In genomic region chr1:201827321-201828281, GRCh38 we compare ENCODE assay signal across 15 cellular contexts. TPM values are rescaled to one million over a fixed set of nuclear protein-coding genes. Genes with fewer than 3 reads are reported as not detected.
DNase-seq lines count a peak whose midpoint lies in the region; ATAC-seq and TF ChIP-seq lines count a peak whose summit lies in the region.
"Had no signal": no experiment of that assay in that cellular context is flagged by ENCODE, and none has a peak within 500 bp of the region (broad histone marks: within the 10 kb centered on the region; RNA-seq: fewer than 3 reads in every experiment).

No MANE protein-coding gene starts in this region.

- WGBS in thyroid gland, 2 donors = 76 to 84% methylated on average over 12 of the region's 12 CpGs

- H3K27me3 ChIP-seq in cardiac muscle cell (no peaks in the 10 kb centered on the region), thyroid gland (no peaks in the 10 kb centered on the region)
- H3K27me3 ChIP-seq: sigmoid colon had no signal

- H3K36me3 ChIP-seq in cardiac muscle cell (no peaks in the 10 kb centered on the region), thyroid gland (no peaks in the 10 kb centered on the region)

- peak overlapping the region; percentile 80 for H3K27ac ChIP-seq in cardiac muscle cell
- H3K27ac ChIP-seq in thyroid gland = peak overlapping the region in 2 of 3 donors; percentile 14 to 26
- H3K27ac ChIP-seq: sigmoid colon had no signal

- TF ChIP-seq POLR2A in thyroid gland (IDR thresholded peaks at IDR 0.05) = no peak

- TF ChIP-seq CTCF in cardiac muscle cell (IDR thresholded peaks at IDR 0.05; ENCODE audit: low read depth, low read length) (no peak), foreskin fibroblast (IDR thresholded peaks at IDR 0.05; ENCODE audit: low read depth, low read length) (no peak), thyroid gland (IDR thresholded peaks at IDR 0.05) (no peak)

- H3K9me3 ChIP-seq in cardiac muscle cell (ENCODE audit: low read depth) = no peaks in the 10 kb centered on the region
- H3K9me3 ChIP-seq in thyroid gland = no peaks in the 10 kb centered on the region
- H3K9me3 ChIP-seq: sigmoid colon had no signal

- intact Hi-C loops in cardiac septum (cut with DNase I) (loop anchor here (5.0 to 10.0 kb wide), 3 partner anchors 67 to 145 kb away; partner anchors contain the start of gene TIMM17A), thyroid gland (cut with DNase I) (no loop called here)

- DNase-seq in cardiac muscle cell (ENCODE audit: low read depth in 1 of 2, low spot score in 1 of 2) = peak; percentile 23 to 28
- DNase-seq in cardiac septum (ENCODE audit: low spot score) = no peak
- peak; percentile 60 for DNase-seq in amniotic epithelial cell (ENCODE audit: low read depth)
- peak; percentile 21 to 54 for DNase-seq in foreskin fibroblast
- DNase-seq in thyroid gland = peak; percentile 23 to 43
- no peak for DNase-seq in A172 (ENCODE audit: low spot score)
- no peak for DNase-seq in NCI-H774 (lab: John Stamatoyannopoulos, UW)
- DNase-seq: activated effector memory CD4-positive, alpha-beta T cell treated with anti-CD3 and anti-CD28 coated beads, Interleukin-2, amount 50 U/mL, for 16 hours; erythroblast; hippocampal formation; left cardiac atrium; natural killer cell; NCI-H2029 treated with DMSO at 0.1 percent for 48 hours; sigmoid colon had no signal

- H3K4me1 ChIP-seq in cardiac muscle cell (ENCODE audit: low read depth) (peaks cover 42% of the 10 kb centered on the region), thyroid gland (peaks cover 28 to 33% of the 10 kb centered on the region in 2 donors)

- no peak for ATAC-seq in GM21528 (IDR thresholded peaks at IDR 0.05; ENCODE audit: low FRiP score, unreplicated experiment)
- ATAC-seq: natural killer cell had no signal

- H3K4me3 ChIP-seq in cardiac muscle cell = no peak overlapping the region
- no peak overlapping the region for H3K4me3 ChIP-seq in foreskin fibroblast (ENCODE audit: low read depth in 1 of 2, low read length in 2 of 2)
- no peak overlapping the region for H3K4me3 ChIP-seq in thyroid gland (replicated peaks in 1 of 3)

RNA-seq across cellular contexts. Expression of gene IPO9, which starts 1.4 kb away (rescaled TPM):
- total RNA-seq in cardiac muscle cell = 34.7 and 36.9 TPM in 2 replicates
- polyA plus RNA-seq in cardiac muscle cell = 61.7 and 82.1 TPM in 2 replicates
- 24.7 TPM for total RNA-seq in cardiac septum
- 10 to 100 TPM; 28.4 to 42.1 (median 36.7) TPM for total RNA-seq in thyroid gland
- 41.4 and 44.7 TPM in 2 replicates for total RNA-seq in A172 (2014; rRNA removed; shearing (Covaris generic))

Comparison
In these comparisons a context has a peak if more than half of its experiments do, and no peak if none do; other contexts are left out.
1. DNase-seq: peak in cardiac muscle cell (2 of 2), amniotic epithelial cell (single experiment), foreskin fibroblast (2 of 2) and thyroid gland (2 of 2); none in cardiac septum (single experiment), A172 (single experiment) and NCI-H774 (single experiment).